ENCODE assay signal across 15 cellular contexts in genomic region chr16:12543700-12544476, GRCh38.
A peak's percentile ranks its signal among the peaks of the same experiment; 100 is the strongest.
DNase-seq lines count a peak whose midpoint lies in the region; ATAC-seq and TF ChIP-seq lines count a peak whose summit lies in the region.
"Had no signal": no experiment of that assay in that cellular context is flagged by ENCODE, and none has a peak within 500 bp of the region (broad histone marks: within the 10 kb centered on the region; RNA-seq: fewer than 3 reads in every experiment).

No MANE protein-coding gene starts in this region.

- POLR2A ChIA-PET in IMR-90 (lab: Charles Lee; ENCODE audit: unreplicated experiment) (no interaction called here), Caco-2 (lab: Charles Lee) (no interaction called here)

- in situ Hi-C loops in IMR-90 (cut with MboI; ENCODE audit: low sequenced_read_pairs) = no loop called here

- H3K27ac Mint-ChIP-seq in activated T-helper 17 cell treated with anti-CD3 and anti-CD28 coated beads, Interleukin-2, amount 50 U/mL, for 72 hours = peak overlapping the region; percentile 66
- H3K27ac Mint-ChIP-seq in Caco-2 (ENCODE audit: unreplicated experiment) = no peak overlapping the region
- H3K27ac Mint-ChIP-seq: GM23338, natural killer cell had no signal

- H3K27me3 ChIP-seq in IMR-90 (ENCODE audit: control insufficient read depth, insufficient read depth, low read length) (no peaks in the 10 kb centered on the region), Caco-2 (replicated peaks; ENCODE audit: control insufficient read depth, insufficient read depth, low read length) (no peaks in the 10 kb centered on the region)

- ATAC-seq in IMR-90 (ENCODE audit: low read depth) = no peak
- no peak for ATAC-seq in activated T-helper 17 cell treated with anti-CD3 and anti-CD28 coated beads, Interleukin-2, amount 50 U/mL, for 72 hours (replicated peaks)
- ATAC-seq in HG02571 (IDR thresholded peaks at IDR 0.05; ENCODE audit: unreplicated experiment) = no peak
- ATAC-seq: GM23338; left ventricle myocardium superior; natural killer cell; stimulated activated naive CD8-positive, alpha-beta T cell treated with anti-CD3 and anti-CD28 coated beads, Interleukin-15, amount 100 ng/mL, for 72 hours had no signal

- H3K56ac ChIP-seq in IMR-90 (ENCODE audit: extremely low read depth, insufficient read depth, low read length) = no peak overlapping the region

- dilution Hi-C loops in IMR-90 (cut with HindIII; ENCODE audit: low sequenced_read_pairs, unreplicated experiment) = no loop called here

- H3K9me3 ChIP-seq in IMR-90 (ENCODE audit: control insufficient read depth, insufficient read depth, low read length) (no peaks in the 10 kb centered on the region), Caco-2 (no peaks in the 10 kb centered on the region)

- TF ChIP-seq CTCF in IMR-90 (conservative IDR thresholded peaks at IDR 0.05; ENCODE audit: low read depth, low read length) (no peak), Caco-2 (IDR thresholded peaks at IDR 0.05; ENCODE audit: insufficient read depth in 1 of 2, low read depth in 1 of 2, low read length in 1 of 2, severe bottlenecking in 1 of 2, unreplicated experiment in 1 of 2) (no peak)

- H3K36me3 ChIP-seq in IMR-90 (ENCODE audit: control insufficient read depth, insufficient read depth, low read length) (no peaks in the 10 kb centered on the region), Caco-2 (ENCODE audit: control insufficient read depth, insufficient read depth, low read length) (no peaks in the 10 kb centered on the region)

- H4K91ac ChIP-seq in IMR-90 (ENCODE audit: insufficient read depth, low read depth, low read length) = no peak overlapping the region

- H4K20me1 ChIP-seq in IMR-90 (ENCODE audit: insufficient read depth, low read length) = peaks cover 5% of the 10 kb centered on the region; the same call in 1 of the 2 replicates

- H3K14ac ChIP-seq in IMR-90 (replicated peaks; ENCODE audit: low read depth, low read length) = no peak overlapping the region; the same call in 1 of the 2 replicates

- no peak overlapping the region for H2AFZ ChIP-seq in IMR-90 (replicated peaks; ENCODE audit: low read length, poor library complexity)
- H2AFZ ChIP-seq: GM23338 had no signal

- H3K18ac ChIP-seq in IMR-90 (ENCODE audit: low read depth, low read length) = no peak overlapping the region

- no peak overlapping the region for H3K4me2 ChIP-seq in IMR-90 (ENCODE audit: low read depth, low read length)
- H3K4me2 ChIP-seq: GM23338 had no signal

- H3K27me3 Mint-ChIP-seq in activated T-helper 17 cell treated with anti-CD3 and anti-CD28 coated beads, Interleukin-2, amount 50 U/mL, for 72 hours = no peaks in the 10 kb centered on the region
- H3K27me3 Mint-ChIP-seq in Caco-2 (ENCODE audit: insufficient read depth, unreplicated experiment) = no peaks in the 10 kb centered on the region
- H3K27me3 Mint-ChIP-seq: CD4-positive, alpha-beta memory T cell; stimulated activated naive CD8-positive, alpha-beta T cell treated with anti-CD3 and anti-CD28 coated beads, Interleukin-15, amount 100 ng/mL, for 72 hours had no signal

- no peak overlapping the region for H2BK20ac ChIP-seq in IMR-90 (ENCODE audit: low read depth, low read length)

- no peak overlapping the region for H2BK5ac ChIP-seq in IMR-90 (ENCODE audit: low read depth, low read length, poor library complexity, severe bottlenecking)

- H3K4me1 ChIP-seq in IMR-90 (ENCODE audit: control insufficient read depth, insufficient read depth, low read length) (peaks cover 6% of the 10 kb centered on the region), Caco-2 (no peaks in the 10 kb centered on the region)

- peaks cover 24% of the 10 kb centered on the region for H3K4me1 Mint-ChIP-seq in activated T-helper 17 cell treated with anti-CD3 and anti-CD28 coated beads, Interleukin-2, amount 50 U/mL, for 72 hours
- no peaks in the 10 kb centered on the region for H3K4me1 Mint-ChIP-seq in Caco-2 (ENCODE audit: low read depth, unreplicated experiment)

- no peak overlapping the region for H4K5ac ChIP-seq in IMR-90 (ENCODE audit: low read depth, low read length)

- BruUV-seq in IMR-90 (replicated peaks; lab: Mats Ljungman, UMichigan) = no TSS peak
- BruUV-seq in Caco-2 (replicated peaks; lab: Mats Ljungman, UMichigan) = no TSS peak

- H3K4me3 ChIP-seq in IMR-90 (ENCODE audit: insufficient read depth, low read depth, low read length) (no peak overlapping the region), Caco-2 (ENCODE audit: low read depth, low read length) (no peak overlapping the region)
- H3K4me3 ChIP-seq: GM23338 had no signal

- no peak overlapping the region for H3K27ac ChIP-seq in IMR-90 (ENCODE audit: insufficient read depth, low read length)

- peak overlapping the region; percentile 25 for H3K4me3 Mint-ChIP-seq in activated T-helper 17 cell treated with anti-CD3 and anti-CD28 coated beads, Interleukin-2, amount 50 U/mL, for 72 hours
- no peak overlapping the region for H3K4me3 Mint-ChIP-seq in Caco-2 (ENCODE audit: unreplicated experiment)
- H3K4me3 Mint-ChIP-seq: CD4-positive, alpha-beta memory T cell; GM23338; natural killer cell; stimulated activated naive CD8-positive, alpha-beta T cell treated with anti-CD3 and anti-CD28 coated beads, Interleukin-15, amount 100 ng/mL, for 72 hours had no signal

- no peak overlapping the region for H3K9ac ChIP-seq in IMR-90 (ENCODE audit: low read depth, low read length)

- H2BK120ac ChIP-seq in IMR-90 (ENCODE audit: low read depth, low read length) = no peak overlapping the region

- no peaks in the 10 kb centered on the region for H3K79me1 ChIP-seq in IMR-90 (ENCODE audit: low read depth in 1 of 2, low read length in 2 of 2)

- H3K36me3 Mint-ChIP-seq in activated T-helper 17 cell treated with anti-CD3 and anti-CD28 coated beads, Interleukin-2, amount 50 U/mL, for 72 hours (ENCODE audit: low read depth) = peaks cover 32% of the 10 kb centered on the region
- H3K36me3 Mint-ChIP-seq in Caco-2 (ENCODE audit: insufficient read depth, unreplicated experiment) = no peaks in the 10 kb centered on the region
- H3K36me3 Mint-ChIP-seq: natural killer cell had no signal

- H2AK9ac ChIP-seq in IMR-90 (replicated peaks; ENCODE audit: low read depth, low read length, poor library complexity) = peak overlapping the region; percentile 44

- H3K9me1 ChIP-seq in IMR-90 (ENCODE audit: insufficient read depth, low read length) = peaks cover 18% of the 10 kb centered on the region

- TF ChIP-seq POLR2A in IMR-90 (IDR thresholded peaks at IDR 0.05; ENCODE audit: low read depth, low read length) = no peak

- intact Hi-C loops in IMR-90 (cut with micrococcal nuclease) (no loop called here), Caco-2 (cut with micrococcal nuclease; ENCODE audit: unreplicated experiment) (no loop called here)

- no peak for TF ChIP-seq RAD21 in IMR-90 (IDR thresholded peaks at IDR 0.05; ENCODE audit: low read length)

- no peak overlapping the region; the same call in 1 of the 2 replicates for H3K23ac ChIP-seq in IMR-90 (ENCODE audit: low read depth, low read length)

- no peak overlapping the region for H4K8ac ChIP-seq in IMR-90 (ENCODE audit: low read depth in 2 of 2, low read length in 2 of 2)

- no peak overlapping the region for H2AK5ac ChIP-seq in IMR-90 (ENCODE audit: low read depth, low read length)

- no peak overlapping the region; the same call in 1 of the 2 replicates for H3K4ac ChIP-seq in IMR-90 (ENCODE audit: low read depth, low read length)

- H2BK15ac ChIP-seq in IMR-90 (ENCODE audit: low read depth, low read length) = no peak overlapping the region

- peak; percentile 50 for DNase-seq in Ammon's horn (ENCODE audit: low spot score)
- DNase-seq in IMR-90 = no peak
- peak; percentile 14 for DNase-seq in midbrain (lab: John Stamatoyannopoulos, UW)
- no peak for DNase-seq in effector CD4-positive, alpha-beta T cell
- DNase-seq in Caco-2 = no peak
- no peak for DNase-seq in DMS153 (lab: John Stamatoyannopoulos, UW)
- DNase-seq: CD4-positive, alpha-beta memory T cell; DMS79 treated with DMSO at 0.1 percent for 48 hours; Karpas-422; left ventricle myocardium superior; natural killer cell; stimulated activated naive CD8-positive, alpha-beta T cell treated with anti-CD3 and anti-CD28 coated beads, Interleukin-15, amount 100 ng/mL, for 72 hours had no signal

- CTCF ChIA-PET in IMR-90 (lab: Yijun Ruan, JAX) = interaction anchor here (0.8 kb wide), 1 partner anchor 19 kb away, joined by 3 read pairs; no protein-coding TSS in a partner anchor
- CTCF ChIA-PET in Caco-2 (lab: Charles Lee) = no interaction called here

- no CpG with 5 or more reads among the region's 17 CpGs for WGBS in IMR-90 (ENCODE audit: extremely low coverage in 2 of 2, insufficient read length in 1 of 2), 2 experiments

- H3K9me3 Mint-ChIP-seq in activated T-helper 17 cell treated with anti-CD3 and anti-CD28 coated beads, Interleukin-2, amount 50 U/mL, for 72 hours = no peaks in the 10 kb centered on the region
- H3K9me3 Mint-ChIP-seq in Caco-2 (ENCODE audit: unreplicated experiment) = no peaks in the 10 kb centered on the region
- H3K9me3 Mint-ChIP-seq: GM23338; natural killer cell; stimulated activated naive CD8-positive, alpha-beta T cell treated with anti-CD3 and anti-CD28 coated beads, Interleukin-15, amount 100 ng/mL, for 72 hours had no signal

TF ChIP-seq in IMR-90, 13 proteins besides CTCF, POLR2A, EP300 and RAD21 (continues in another document):
- TF ChIP-seq RFX5 (IDR thresholded peaks at IDR 0.05; ENCODE audit: low read depth, low read length) (no peak), BHLHE40 (IDR thresholded peaks at IDR 0.05; ENCODE audit: low read depth, low read length) (no peak), CEBPB (IDR thresholded peaks at IDR 0.05; ENCODE audit: low read depth, low read length) (no peak), RCOR1 (IDR thresholded peaks at IDR 0.05; ENCODE audit: insufficient replicate concordance, low read length) (no peak), MAFK (IDR thresholded peaks at IDR 0.05; ENCODE audit: low read depth, low read length) (no peak), FOS (IDR thresholded peaks at IDR 0.05; ENCODE audit: low read depth, low read length) (no peak), SMC3 (IDR thresholded peaks at IDR 0.05; ENCODE audit: low read depth, low read length) (no peak), NFE2L2 (IDR thresholded peaks at IDR 0.05; ENCODE audit: low read depth, low read length) (no peak)
- TF ChIP-seq, protein P1, sequence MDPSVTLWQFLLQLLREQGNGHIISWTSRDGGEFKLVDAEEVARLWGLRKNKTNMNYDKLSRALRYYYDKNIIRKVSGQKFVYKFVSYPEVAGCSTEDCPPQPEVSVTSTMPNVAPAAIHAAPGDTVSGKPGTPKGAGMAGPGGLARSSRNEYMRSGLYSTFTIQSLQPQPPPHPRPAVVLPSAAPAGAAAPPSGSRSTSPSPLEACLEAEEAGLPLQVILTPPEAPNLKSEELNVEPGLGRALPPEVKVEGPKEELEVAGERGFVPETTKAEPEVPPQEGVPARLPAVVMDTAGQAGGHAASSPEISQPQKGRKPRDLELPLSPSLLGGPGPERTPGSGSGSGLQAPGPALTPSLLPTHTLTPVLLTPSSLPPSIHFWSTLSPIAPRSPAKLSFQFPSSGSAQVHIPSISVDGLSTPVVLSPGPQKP (IDR thresholded peaks at IDR 0.05; ENCODE audit: borderline replicate concordance, low read depth, low read length) = no peak

Comparison
In these comparisons a context has a peak if more than half of its experiments do, and no peak if none do; other contexts are left out.
1. DNase-seq: peak in Ammon's horn (single experiment) and midbrain (single experiment); none in IMR-90 (single experiment), effector CD4-positive, alpha-beta T cell (single experiment), Caco-2 (0 of 2) and DMS153 (single experiment).